8 cellular contexts compared by ENCODE assay signal in the genomic region with DNA sequence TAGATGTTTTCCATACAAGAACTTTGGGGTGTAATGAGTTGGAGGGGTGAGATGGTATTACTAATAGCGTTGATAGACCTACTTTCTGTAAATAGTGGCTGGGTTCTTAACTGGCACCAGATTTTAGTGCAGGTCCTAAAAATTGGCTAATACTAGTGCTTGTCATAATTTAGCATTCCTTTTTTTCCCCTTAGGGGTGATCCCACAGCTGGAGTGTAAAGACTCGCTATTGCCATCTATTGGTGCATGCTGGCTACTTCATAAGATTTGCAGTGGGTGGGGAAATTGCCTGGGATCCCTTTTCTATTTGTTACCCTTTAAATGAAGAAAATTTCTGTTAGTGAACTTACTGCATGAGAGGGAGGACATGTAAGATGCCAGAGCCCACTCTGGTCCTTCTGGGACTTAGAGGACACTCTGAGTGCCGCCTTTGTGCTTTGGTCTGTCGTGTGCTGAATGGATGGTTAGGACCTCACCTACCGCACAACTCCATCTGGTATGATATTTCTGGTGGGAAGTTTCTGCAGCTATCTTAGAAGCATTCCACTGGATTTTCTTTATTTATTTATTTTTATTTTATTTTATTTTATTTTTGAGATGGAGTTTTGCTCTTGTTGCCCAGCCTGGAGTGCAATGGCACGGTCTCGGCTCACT.
A peak's percentile ranks its signal among the peaks of the same experiment; 100 is the strongest.
DNase-seq lines count a peak whose midpoint lies in the region; ATAC-seq and TF ChIP-seq lines count a peak whose summit lies in the region.

No MANE protein-coding gene starts in this region.

- peak; percentile 49 for DNase-seq in Caki2 (ENCODE audit: low read depth)
- peak; percentile 72 for DNase-seq in HFFc6
- peak; percentile 66 for DNase-seq in NOMO-1 treated with DMSO at 0.1 percent for 48 hours (lab: John Stamatoyannopoulos, UW; ENCODE audit: unreplicated experiment)
- DNase-seq in activated naive CD4-positive, alpha-beta T cell treated with anti-CD3 and anti-CD28 coated beads, Interleukin-2, amount 50 U/mL, for 72 hours (ENCODE audit: low spot score in 2 of 2): peak in 1 of 2 donors; percentile 37
- peak in 3 of 5 donors; percentile 35 to 42 (median 37) for DNase-seq in heart left ventricle
- peak; percentile 67 for DNase-seq in retina

- no peaks in the 10 kb centered on the region for H3K9me3 Mint-ChIP-seq in HFFc6
- no peaks in the 10 kb centered on the region for H3K9me3 Mint-ChIP-seq in activated naive CD4-positive, alpha-beta T cell treated with anti-CD3 and anti-CD28 coated beads, Interleukin-2, amount 50 U/mL, for 72 hours

- no peak overlapping the region for H3K27ac Mint-ChIP-seq in HFFc6
- peak overlapping the region in 1 of 2 donors; percentile 33 for H3K27ac Mint-ChIP-seq in activated naive CD4-positive, alpha-beta T cell treated with anti-CD3 and anti-CD28 coated beads, Interleukin-2, amount 50 U/mL, for 72 hours

- H3K4me3 ChIP-seq in heart left ventricle: no peak overlapping the region

- H3K36me3 ChIP-seq in heart left ventricle: no peaks in the 10 kb centered on the region

- H3K27me3 Mint-ChIP-seq in HFFc6 (ENCODE audit: insufficient read depth): no peaks in the 10 kb centered on the region; the same call in none of the 2 replicates

- peak; percentile 32 to 52 for ATAC-seq in activated naive CD4-positive, alpha-beta T cell treated with anti-CD3 and anti-CD28 coated beads, Interleukin-2, amount 50 U/mL, for 72 hours
- peak in 3 of 4 donors; percentile 71 to 75 (median 74) for ATAC-seq in heart left ventricle
- no peak for ATAC-seq in HG03196 (IDR thresholded peaks at IDR 0.05; ENCODE audit: unreplicated experiment)
- no peak for ATAC-seq in HG03378 (IDR thresholded peaks at IDR 0.05; ENCODE audit: unreplicated experiment)

- 77 to 79% (median 78%) methylated on average over 7 of the region's 7 CpGs for WGBS in heart left ventricle, 4 donors

- in situ Hi-C loops in Caki2 (cut with HindIII; ENCODE audit: low pct_unique_long_range_greater_than_20kb, low sequenced_read_pairs): no loop called here

- no peaks in the 10 kb centered on the region for H3K27me3 ChIP-seq in heart left ventricle

- intact Hi-C loops in heart left ventricle (cut with DNase I): loop anchor here in 9 of 10 donors (5.0 kb wide), 9 partner anchors 44 to 1519 kb away; a partner anchor contains a TSS

- no peaks in the 10 kb centered on the region for H3K36me3 Mint-ChIP-seq in HFFc6 (ENCODE audit: low read depth)
- H3K36me3 Mint-ChIP-seq in activated naive CD4-positive, alpha-beta T cell treated with anti-CD3 and anti-CD28 coated beads, Interleukin-2, amount 50 U/mL, for 72 hours: peaks cover 0 to 23% of the 10 kb centered on the region in 2 donors

- TF ChIP-seq POLR2A in heart left ventricle (IDR thresholded peaks at IDR 0.05): no peak

- H3K4me1 Mint-ChIP-seq in HFFc6 (ENCODE audit: low read depth): peaks cover 68% of the 10 kb centered on the region

- TF ChIP-seq CTCF in HFFc6 (IDR thresholded peaks at IDR 0.05) (peak; percentile 84), heart left ventricle (IDR thresholded peaks at IDR 0.05) (peak; percentile 67 to 92 (median 82))

- peaks cover 3 to 87% (median 60%) of the 10 kb centered on the region in 12 donors for H3K4me1 ChIP-seq in heart left ventricle

- H3K4me3 Mint-ChIP-seq in HFFc6: no peak overlapping the region

- H3K27ac ChIP-seq in heart left ventricle: no peak overlapping the region

- H3K9me3 ChIP-seq in heart left ventricle: no peaks in the 10 kb centered on the region

Comparison
In these comparisons a context has a peak if more than half of its experiments do, and no peak if none do; other contexts are left out.
1. ATAC-seq: peak in activated naive CD4-positive, alpha-beta T cell treated with anti-CD3 and anti-CD28 coated beads, Interleukin-2, amount 50 U/mL, for 72 hours (2 of 2) and heart left ventricle (3 of 4); none in HG03196 (single experiment) and HG03378 (single experiment).